In the genomic region with DNA sequence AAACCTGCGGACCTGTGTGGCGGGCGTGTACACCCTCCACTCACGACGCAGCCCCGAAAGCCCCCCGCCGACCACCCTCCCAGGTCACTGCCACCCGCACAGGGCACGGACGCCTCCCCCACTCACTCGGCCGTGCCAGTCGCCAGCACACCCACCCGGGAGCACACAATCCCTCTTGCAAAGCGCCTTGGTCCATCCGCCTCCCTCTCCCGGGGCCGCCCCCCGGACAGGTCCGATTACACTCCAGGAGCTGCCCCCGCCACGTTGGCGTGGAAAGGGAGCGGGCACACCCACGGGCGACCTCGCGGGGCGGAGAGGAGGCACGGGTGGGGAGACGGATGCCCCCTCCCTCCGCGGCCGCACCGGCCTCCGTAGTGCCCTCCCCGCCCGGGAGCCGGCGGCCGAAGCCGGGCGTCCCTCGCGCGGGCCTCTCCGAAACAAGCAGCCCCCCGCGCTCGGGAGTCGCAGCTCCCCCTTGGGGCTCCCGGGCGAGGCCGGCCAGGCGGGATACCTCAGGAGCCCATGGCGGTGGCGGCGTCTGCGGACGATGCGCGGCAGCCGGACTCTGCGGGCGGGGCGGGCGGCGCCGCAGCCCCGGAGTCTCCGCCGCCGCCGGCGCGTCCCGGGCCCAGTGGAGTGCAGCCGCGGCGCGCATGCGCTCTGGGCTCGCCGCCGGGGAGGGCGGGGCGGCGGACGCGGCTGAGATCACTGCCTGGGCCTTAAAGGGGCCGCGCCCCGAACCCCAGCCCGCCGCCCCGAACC, we compare ENCODE assay signal across 8 cellular contexts. TPM values are rescaled to one million over a fixed set of nuclear protein-coding genes. Genes with fewer than 3 reads are reported as not detected.
A peak's percentile ranks its signal among the peaks of the same experiment; 100 is the strongest.
DNase-seq lines count a peak whose midpoint lies in the region; ATAC-seq and TF ChIP-seq lines count a peak whose summit lies in the region.

A gene (minus strand): TSS at position 638 of the 762 bp plus-strand sequence. CDS start 25,049 bp downstream, outside the sequence.

- H3K9me3 ChIP-seq in HAP-1: no peaks in the 10 kb centered on the region

- TF ChIP-seq CTCF in chondrocyte (IDR thresholded peaks at IDR 0.05): peak; percentile 23

- H3K27ac Mint-ChIP-seq in activated CD4-positive, alpha-beta T cell treated with anti-CD3 and anti-CD28 coated beads for 36 hours: peak within 1 kb of the TSS; percentile 89
- peak within 1 kb of the TSS; percentile 94 for H3K27ac Mint-ChIP-seq in chondrocyte (ENCODE audit: unreplicated experiment)

- H3K36me3 ChIP-seq in HAP-1 (replicated peaks): no peaks in the 10 kb centered on the region; the same call in 1 of the 2 replicates

- no peaks in the 10 kb centered on the region for H3K9me3 Mint-ChIP-seq in activated CD4-positive, alpha-beta T cell treated with anti-CD3 and anti-CD28 coated beads for 36 hours (ENCODE audit: low read depth)
- H3K9me3 Mint-ChIP-seq in chondrocyte (ENCODE audit: low read depth): no peaks in the 10 kb centered on the region

- peaks cover 2% of the 10 kb centered on the region for H3K36me3 Mint-ChIP-seq in activated CD4-positive, alpha-beta T cell treated with anti-CD3 and anti-CD28 coated beads for 36 hours (ENCODE audit: low read depth)
- no peaks in the 10 kb centered on the region for H3K36me3 Mint-ChIP-seq in chondrocyte (ENCODE audit: low read depth)

- CTCF ChIA-PET in activated CD4-positive, alpha-beta T cell treated with anti-CD3 and anti-CD28 coated beads for 36 hours (lab: Charles Lee): interaction anchor here (0.9 kb wide), 1 partner anchor 409 kb away, joined by 3 read pairs; a partner anchor contains a TSS

- intact Hi-C loops in activated CD4-positive, alpha-beta T cell treated with anti-CD3 and anti-CD28 coated beads for 36 hours (cut with DNase I, micrococcal nuclease): loop anchor here (1.0 to 5.0 kb wide), 8 partner anchors 45 to 384 kb away; a partner anchor contains a TSS

- peaks cover 35% of the 10 kb centered on the region for H3K4me1 Mint-ChIP-seq in activated CD4-positive, alpha-beta T cell treated with anti-CD3 and anti-CD28 coated beads for 36 hours
- H3K4me1 Mint-ChIP-seq in chondrocyte (ENCODE audit: low read depth): peaks cover 57% of the 10 kb centered on the region

- peak; percentile 96 for ATAC-seq in activated CD4-positive, alpha-beta T cell treated with anti-CD3 and anti-CD28 coated beads for 36 hours

- peak; percentile 99 for DNase-seq in GM03348 (ENCODE audit: low spot score)
- DNase-seq in HAP-1 (ENCODE audit: low spot score in 2 of 2): peak; percentile 52 to 81
- peak; percentile 34 to 85 for DNase-seq in NCI-H1930 (lab: John Stamatoyannopoulos, UW)
- peak; percentile 88 for DNase-seq in activated CD4-positive, alpha-beta T cell treated with anti-CD3 and anti-CD28 coated beads for 36 hours
- DNase-seq in chondrocyte (ENCODE audit: low spot score): no peak
- DNase-seq in kidney tubule cell (ENCODE audit: low spot score): peak; percentile 73
- peak; percentile 43 to 74 for DNase-seq in stimulated activated CD4-positive, alpha-beta T cell treated with anti-CD3 and anti-CD28 coated beads, Interleukin-15, amount 100 ng/mL, for 48 hours (ENCODE audit: low read depth in 2 of 2)
- no peak for DNase-seq in OCI-M2 (lab: John Stamatoyannopoulos, UW; ENCODE audit: unreplicated experiment)

- H3K4me1 ChIP-seq in HAP-1: peaks cover 8% of the 10 kb centered on the region

- in situ Hi-C loops in HAP-1 (cut with MboI; ENCODE audit: low sequenced_read_pairs): no loop called here

- no peaks in the 10 kb centered on the region for H3K27me3 Mint-ChIP-seq in activated CD4-positive, alpha-beta T cell treated with anti-CD3 and anti-CD28 coated beads for 36 hours
- no peaks in the 10 kb centered on the region for H3K27me3 Mint-ChIP-seq in chondrocyte (ENCODE audit: low read depth)

- peak within 1 kb of the TSS; percentile 81 for H3K4me3 Mint-ChIP-seq in activated CD4-positive, alpha-beta T cell treated with anti-CD3 and anti-CD28 coated beads for 36 hours
- H3K4me3 Mint-ChIP-seq in chondrocyte (ENCODE audit: unreplicated experiment): peak within 1 kb of the TSS; percentile 86

- H3K27me3 ChIP-seq in HAP-1 (ENCODE audit: low read depth): no peaks in the 10 kb centered on the region

- H3K4me3 ChIP-seq in HAP-1: peak within 1 kb of the TSS; percentile 85

- POLR2A ChIA-PET in activated CD4-positive, alpha-beta T cell treated with anti-CD3 and anti-CD28 coated beads for 36 hours (lab: Charles Lee): no interaction called here

RNA-seq across cellular contexts. Expression of the gene that starts here (rescaled TPM):
- 10 to 100 TPM; 16.0 to 19.8 TPM for total RNA-seq in activated CD4-positive, alpha-beta T cell treated with anti-CD3 and anti-CD28 coated beads for 36 hours
- 117 to 121 TPM (median 121 TPM) in 3 replicates for total RNA-seq in chondrocyte

Comparison
In these comparisons a context has a peak if more than half of its experiments do, and no peak if none do; other contexts are left out.
1. DNase-seq: peak in GM03348 (single experiment), HAP-1 (2 of 2), NCI-H1930 (2 of 2), activated CD4-positive, alpha-beta T cell treated with anti-CD3 and anti-CD28 coated beads for 36 hours (single experiment), kidney tubule cell (single experiment) and stimulated activated CD4-positive, alpha-beta T cell treated with anti-CD3 and anti-CD28 coated beads, Interleukin-15, amount 100 ng/mL, for 48 hours (2 of 2); none in chondrocyte (single experiment) and OCI-M2 (single experiment).